In the genomic region with DNA sequence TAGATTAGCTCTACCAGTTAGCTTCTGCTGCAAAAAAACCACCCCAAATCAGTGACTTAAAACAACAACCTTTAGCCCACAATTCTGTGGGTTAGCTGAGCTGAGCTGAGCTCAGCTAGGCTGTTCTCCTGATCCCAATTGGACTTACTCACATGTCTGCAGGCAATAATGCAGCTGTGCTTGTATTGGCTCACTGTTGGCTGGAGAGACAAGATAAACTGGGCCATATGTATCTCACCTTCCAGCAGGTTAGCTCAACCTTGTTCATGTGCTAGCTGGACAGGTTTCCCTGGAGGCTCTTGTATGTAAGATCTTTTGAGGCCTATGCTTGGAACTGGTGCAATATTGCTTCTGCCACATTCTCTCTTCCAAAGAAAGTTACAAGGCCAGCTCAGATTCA, we compare ENCODE assay signal across 25 cellular contexts.
DNase-seq lines count a peak whose midpoint lies in the region; ATAC-seq, FAIRE-seq and TF ChIP-seq lines count a peak whose summit lies in the region.
"Had no signal": no experiment of that assay in that cellular context is flagged by ENCODE, and none has a peak within 500 bp of the region (broad histone marks: within the 10 kb centered on the region; RNA-seq: fewer than 3 reads in every experiment).

No MANE protein-coding gene starts in this region.

- no peak overlapping the region for H3K9ac ChIP-seq in trophoblast cell (ENCODE audit: low read length)

- no peak overlapping the region for H2BK120ac ChIP-seq in trophoblast cell (ENCODE audit: insufficient read depth, low read length, poor library complexity)

- ATAC-seq in foreskin keratinocyte (peak; percentile 46), sciatic nerve (no peak), GM19397 (IDR thresholded peaks at IDR 0.05; ENCODE audit: unreplicated experiment) (no peak)
- ATAC-seq: CD8-positive, alpha-beta T cell; SK-N-SH treated with all-trans-retinoic acid at 6 μM for 48 hours had no signal

- peak overlapping the region; percentile 1 for H2BK5ac ChIP-seq in trophoblast cell (ENCODE audit: low read depth, low read length, poor library complexity)

- no peak overlapping the region for H3K4me2 ChIP-seq in trophoblast cell (ENCODE audit: low read length)

- H2BK12ac ChIP-seq in trophoblast cell (ENCODE audit: low read length) = no peak overlapping the region

- H3K4me1 ChIP-seq in foreskin keratinocyte = no peaks in the 10 kb centered on the region
- peaks cover 0 to 2% of the 10 kb centered on the region in 2 experiments for H3K4me1 ChIP-seq in trophoblast cell (ENCODE audit: control insufficient read depth in 1 of 2, insufficient read depth in 2 of 2, low read length in 2 of 2)
- H3K4me1 ChIP-seq in A673 (ENCODE audit: insufficient read depth, low read length, poor library complexity, severe bottlenecking) = no peaks in the 10 kb centered on the region
- H3K4me1 ChIP-seq: SJCRH30 had no signal

- no peak for TF ChIP-seq CTCF in bronchial epithelial cell (IDR thresholded peaks at IDR 0.05; ENCODE audit: insufficient read depth, low read length, severe bottlenecking)
- TF ChIP-seq CTCF in foreskin keratinocyte (conservative IDR thresholded peaks at IDR 0.05) = no peak
- TF ChIP-seq CTCF in A673 (conservative IDR thresholded peaks at IDR 0.05; ENCODE audit: low read depth, low read length) = no peak

- no peak overlapping the region for H2AFZ ChIP-seq in trophoblast cell (ENCODE audit: insufficient read depth, low read length, poor library complexity)

- no TSS peak for BruUV-seq in A673 (replicated peaks; lab: Mats Ljungman, UMichigan)

- CTCF ChIA-PET in A673 (lab: Charles Lee) = no interaction called here

- intact Hi-C loops in sciatic nerve (cut with DNase I) (no loop called here), A673 (cut with micrococcal nuclease; ENCODE audit: unreplicated experiment) (no loop called here)

- no peak overlapping the region for H4K91ac ChIP-seq in trophoblast cell (ENCODE audit: low read depth, low read length)

- no peaks in the 10 kb centered on the region for H3K79me2 ChIP-seq in trophoblast cell (ENCODE audit: control insufficient read depth, insufficient read depth, low read length, poor library complexity)

- no peaks in the 10 kb centered on the region for H3K36me3 ChIP-seq in bronchial epithelial cell (ENCODE audit: control insufficient read depth, insufficient read depth, low read length)
- H3K36me3 ChIP-seq in trophoblast cell (ENCODE audit: control insufficient read depth in 1 of 2, insufficient read depth in 2 of 2, low read length in 2 of 2) = no peaks in the 10 kb centered on the region
- H3K36me3 ChIP-seq in A673 (ENCODE audit: insufficient read depth, low read length, poor library complexity, severe bottlenecking) = no peaks in the 10 kb centered on the region
- H3K36me3 ChIP-seq: SJCRH30 had no signal

- DNase-seq in ELF-1 (ENCODE audit: low read depth, low spot score) = peak; percentile 5
- peak; percentile 4 for DNase-seq in bronchial epithelial cell (ENCODE audit: low read depth)
- peak in 1 of 2 donors; percentile 55 for DNase-seq in foreskin keratinocyte
- DNase-seq in trophoblast cell = peak; percentile 65 to 70
- DNase-seq in SIG-M5 (lab: John Stamatoyannopoulos, UW) = no peak
- DNase-seq in sciatic nerve (ENCODE audit: low spot score) = no peak
- no peak for DNase-seq in A673 (ENCODE audit: low spot score)
- DNase-seq: CD8-positive, alpha-beta T cell; DMS79 treated with DMSO at 0.1 percent for 48 hours; GOT3; HCEC 1CT; NCI-H1048; NCI-H1417 treated with DMSO at 0.1 percent for 48 hours; NCI-H1694 treated with DMSO at 0.1 percent for 48 hours; NCI-H2081; NCI-H226; NCI-H510A treated with DMSO at 0.1 percent for 48 hours; NCI-H748 treated with DMSO at 0.1 percent for 48 hours; SJCRH30 had no signal

- no peak overlapping the region for H4K8ac ChIP-seq in trophoblast cell (ENCODE audit: low read depth, low read length)

- H3K9me3 ChIP-seq in trophoblast cell (ENCODE audit: insufficient read depth, low read depth, low read length) = no peaks in the 10 kb centered on the region
- H3K9me3 ChIP-seq in A673 (ENCODE audit: low read depth, low read length, poor library complexity, severe bottlenecking) = no peaks in the 10 kb centered on the region
- H3K9me3 ChIP-seq: Caco-2, SJCRH30 had no signal

- no peak overlapping the region for H2AK5ac ChIP-seq in trophoblast cell (ENCODE audit: low read length)

- H3K23ac ChIP-seq in trophoblast cell (ENCODE audit: low read length) = no peak overlapping the region

- POLR2A ChIA-PET in A673 (lab: Charles Lee; ENCODE audit: low non-redundant PET) = no interaction called here

- H3K27ac ChIP-seq in foreskin keratinocyte (no peak overlapping the region), trophoblast cell (ENCODE audit: low read depth, low read length) (no peak overlapping the region), A673 (ENCODE audit: low read depth, low read length, poor library complexity, severe bottlenecking) (no peak overlapping the region)
- H3K27ac ChIP-seq: C4-2B, HL-60, SJCRH30 had no signal

- H3K4me3 ChIP-seq in bronchial epithelial cell (ENCODE audit: low read depth, low read length) = no peak overlapping the region
- H3K4me3 ChIP-seq in trophoblast cell (ENCODE audit: low read depth, low read length) = no peak overlapping the region
- no peak overlapping the region for H3K4me3 ChIP-seq in A673 (ENCODE audit: low read depth, low read length, poor library complexity, severe bottlenecking)
- H3K4me3 ChIP-seq: SJCRH30 had no signal

- H3K18ac ChIP-seq in trophoblast cell (ENCODE audit: low read length) = no peak overlapping the region

- no peak for FAIRE-seq in bronchial epithelial cell (lab: Jason Lieb, UNC)
- FAIRE-seq: GM18507 had no signal

- peaks cover 2% of the 10 kb centered on the region for H3K79me1 ChIP-seq in trophoblast cell (ENCODE audit: low read length)

- no peak overlapping the region for H3K4ac ChIP-seq in trophoblast cell (ENCODE audit: low read depth, low read length)

- no peaks in the 10 kb centered on the region for H3K27me3 ChIP-seq in bronchial epithelial cell (ENCODE audit: control insufficient read depth, insufficient read depth, low read length)
- H3K27me3 ChIP-seq in foreskin keratinocyte = no peaks in the 10 kb centered on the region
- H3K27me3 ChIP-seq in trophoblast cell (ENCODE audit: insufficient read depth, low read length) = no peaks in the 10 kb centered on the region
- H3K27me3 ChIP-seq in A673 (replicated peaks; ENCODE audit: insufficient read depth, low read depth, low read length, poor library complexity) = no peaks in the 10 kb centered on the region
- H3K27me3 ChIP-seq: SJCRH30 had no signal

- H4K12ac ChIP-seq in trophoblast cell (ENCODE audit: low read depth, low read length) = no peak overlapping the region

- no peak overlapping the region for H3K14ac ChIP-seq in trophoblast cell (ENCODE audit: low read length)

Comparison
In these comparisons a context has a peak if more than half of its experiments do, and no peak if none do; other contexts are left out.
1. DNase-seq: peak in ELF-1 (single experiment), bronchial epithelial cell (single experiment) and trophoblast cell (2 of 2); none in SIG-M5 (single experiment), sciatic nerve (single experiment) and A673 (single experiment).